Comparison of ENCODE assay signal across 8 cellular contexts in genomic region chr1:1014896-1015681, GRCh38. TPM values are rescaled to one million over a fixed set of nuclear protein-coding genes. Genes with fewer than 3 reads are reported as not detected.
DNase-seq lines count a peak whose midpoint lies in the region; ATAC-seq, FAIRE-seq and TF ChIP-seq lines count a peak whose summit lies in the region.

No MANE protein-coding gene starts in this region.

- ATAC-seq in GM21576 (IDR thresholded peaks at IDR 0.05; ENCODE audit: unreplicated experiment): no peak

- H3K36me3 ChIP-seq in keratinocyte (ENCODE audit: control insufficient read depth in 2 of 2, extremely low read depth in 1 of 2, insufficient read depth in 2 of 2, low read length in 2 of 2): no peaks in the 10 kb centered on the region

- in situ Hi-C loops in ACHN (cut with HindIII; ENCODE audit: low pct_ligation_motif_present, low pct_unique_long_range_greater_than_20kb, low sequenced_read_pairs): no loop called here

- no peak overlapping the region for H3K27ac ChIP-seq in keratinocyte (ENCODE audit: control insufficient read depth, insufficient read depth, low read length)

- peak; percentile 49 for TF ChIP-seq CTCF in GM12864 (IDR thresholded peaks at IDR 0.05; ENCODE audit: low read depth, low read length, missing control alignments)
- TF ChIP-seq CTCF in WI38 (IDR thresholded peaks at IDR 0.05; ENCODE audit: low read depth, low read length): peak; percentile 37
- TF ChIP-seq CTCF in keratinocyte (optimal IDR thresholded peaks at IDR 0.05 in 1 of 3, IDR thresholded peaks at IDR 0.05 in 1 of 3, conservative IDR thresholded peaks at IDR 0.05 in 1 of 3; ENCODE audit: extremely low read depth in 1 of 3, insufficient read depth in 2 of 3, low read length in 3 of 3): peak in 2 of 3 experiments; percentile 23 to 70

- H3K4me3 ChIP-seq in GM12864 (ENCODE audit: low read depth, low read length): peak overlapping the region; percentile 100
- peak overlapping the region; percentile 81 for H3K4me3 ChIP-seq in WI38 (ENCODE audit: low read depth, low read length)
- H3K4me3 ChIP-seq in keratinocyte (ENCODE audit: control insufficient read depth in 2 of 3, extremely low read depth in 1 of 3, insufficient read depth in 2 of 3, low read depth in 1 of 3, low read length in 3 of 3): peak overlapping the region in 1 of 3 experiments; percentile 66

- no peak overlapping the region for H3K4me2 ChIP-seq in keratinocyte (ENCODE audit: control insufficient read depth, extremely low read depth, insufficient read depth, low read depth, low read length)

- H3K27me3 ChIP-seq in keratinocyte (ENCODE audit: control insufficient read depth, extremely low read depth, insufficient read depth, low read length): no peaks in the 10 kb centered on the region

- H3K4me1 ChIP-seq in keratinocyte (ENCODE audit: control insufficient read depth, extremely low read depth, insufficient read depth, low read length): peaks cover 12% of the 10 kb centered on the region

- FAIRE-seq in keratinocyte (lab: Jason Lieb, UNC): no peak

- no peaks in the 10 kb centered on the region for H3K9me3 ChIP-seq in keratinocyte (ENCODE audit: control insufficient read depth, low read depth, low read length)

- H3K9me1 ChIP-seq in keratinocyte (ENCODE audit: control insufficient read depth, extremely low read depth, insufficient read depth, low read length): no peaks in the 10 kb centered on the region

- H2AFZ ChIP-seq in keratinocyte (ENCODE audit: control insufficient read depth, low read length): no peak overlapping the region

- H4K20me1 ChIP-seq in keratinocyte (ENCODE audit: control insufficient read depth, extremely low read depth, insufficient read depth, low read length): no peaks in the 10 kb centered on the region

- DNase-seq in ACHN (peak; percentile 40), GM12864 (ENCODE audit: low read depth) (no peak), keratinocyte (ENCODE audit: low read depth, low spot score) (no peak), iPS-NIHi11 (ENCODE audit: low spot score) (no peak), NCI-H2081 treated with DMSO at 0.1 percent for 48 hours (lab: John Stamatoyannopoulos, UW) (no peak), NCI-H526 treated with DMSO at 0.1 percent for 48 hours (lab: John Stamatoyannopoulos, UW) (no peak)

- dilution Hi-C loops in keratinocyte (cut with MboI; ENCODE audit: extremely low pct_ligation_motif_present, low sequenced_read_pairs): no loop called here

- peaks cover 9% of the 10 kb centered on the region for H3K79me2 ChIP-seq in keratinocyte (ENCODE audit: control insufficient read depth, insufficient read depth, low read length)

- no peak overlapping the region for H3K9ac ChIP-seq in keratinocyte (ENCODE audit: control insufficient read depth, extremely low read depth, insufficient read depth, low read length)

RNA-seq across cellular contexts. Expression of gene ISG15, which starts 1.8 kb away (rescaled TPM):
- 222 to 711 TPM (median 246 TPM) in 3 replicates for polyA plus RNA-seq in keratinocyte
- polyA plus RNA-seq in keratinocyte (2011; ENCODE audit: low read depth): 26.1 TPM
- 145 and 468 TPM in 2 replicates for polyA plus RNA-seq in keratinocyte (2011; cell fraction: cytosol; rRNA removed)
- polyA plus RNA-seq in keratinocyte (2011; cell fraction: nucleus; rRNA removed): 104 and 161 TPM in 2 replicates
- polyA plus RNA-seq in keratinocyte (2012; ENCODE audit: low replicate concordance): 16.6 and 445 TPM in 2 replicates
- 93.8 to 242 TPM (median 129 TPM) in 3 replicates for polyA minus RNA-seq in keratinocyte
- polyA minus RNA-seq in keratinocyte (2011; cell fraction: cytosol; rRNA and poly(A)+ RNA removed): 327 TPM
- polyA minus RNA-seq in keratinocyte (2011; cell fraction: nucleus; rRNA and poly(A)+ RNA removed): 62.5 and 82.8 TPM in 2 replicates

RNA-seq across cellular contexts. Expression of gene AGRN, which starts 4.8 kb away (rescaled TPM):
- polyA plus RNA-seq in keratinocyte: 72.4 to 128 TPM (median 115 TPM) in 3 replicates
- 39.1 TPM for polyA plus RNA-seq in keratinocyte (2011; ENCODE audit: low read depth)
- polyA plus RNA-seq in keratinocyte (2011; cell fraction: cytosol; rRNA removed): 16.3 and 42.4 TPM in 2 replicates
- polyA plus RNA-seq in keratinocyte (2011; cell fraction: nucleus; rRNA removed): 502 and 631 TPM in 2 replicates
- 81.1 and 250 TPM in 2 replicates for polyA plus RNA-seq in keratinocyte (2012; ENCODE audit: low replicate concordance)
- polyA minus RNA-seq in keratinocyte: 138 to 307 TPM (median 166 TPM) in 3 replicates
- 279 TPM for polyA minus RNA-seq in keratinocyte (2011; cell fraction: cytosol; rRNA and poly(A)+ RNA removed)
- polyA minus RNA-seq in keratinocyte (2011; cell fraction: nucleus; rRNA and poly(A)+ RNA removed): 641 and 796 TPM in 2 replicates

RNA-seq across cellular contexts. Expression of gene HES4, which starts 15.2 kb away (rescaled TPM):
- polyA plus RNA-seq in keratinocyte: 3.0 to 14.7 TPM (median 3.1 TPM) in 3 replicates
- polyA plus RNA-seq in keratinocyte (2011; ENCODE audit: low read depth): 9.0 TPM
- polyA plus RNA-seq in keratinocyte (2011; cell fraction: cytosol; rRNA removed): 4.3 and 19.7 TPM in 2 replicates
- 35.8 and 69.8 TPM in 2 replicates for polyA plus RNA-seq in keratinocyte (2011; cell fraction: nucleus; rRNA removed)
- polyA plus RNA-seq in keratinocyte (2012; ENCODE audit: low replicate concordance): 4.7 and 19.6 TPM in 2 replicates
- polyA minus RNA-seq in keratinocyte: 0.35 to 0.79 TPM (median 0.76 TPM) in 3 replicates
- polyA minus RNA-seq in keratinocyte (2011; cell fraction: cytosol; rRNA and poly(A)+ RNA removed): 22.4 TPM
- 5.4 and 11.4 TPM in 2 replicates for polyA minus RNA-seq in keratinocyte (2011; cell fraction: nucleus; rRNA and poly(A)+ RNA removed)

RNA-seq across cellular contexts. Expression of gene PERM1, which starts 33.2 kb away (rescaled TPM):
- polyA plus RNA-seq in keratinocyte: not detected in 3 replicates
- not detected for polyA plus RNA-seq in keratinocyte (2011; ENCODE audit: low read depth)
- not detected in 2 replicates for polyA plus RNA-seq in keratinocyte (2011; cell fraction: cytosol; rRNA removed)
- not detected in 2 replicates for polyA plus RNA-seq in keratinocyte (2011; cell fraction: nucleus; rRNA removed)
- polyA plus RNA-seq in keratinocyte (2012; ENCODE audit: low replicate concordance): 6.3 and 8.5 TPM in 2 replicates
- polyA minus RNA-seq in keratinocyte: not detected in 3 replicates
- polyA minus RNA-seq in keratinocyte (2011; cell fraction: cytosol; rRNA and poly(A)+ RNA removed): not detected
- not detected in 2 replicates for polyA minus RNA-seq in keratinocyte (2011; cell fraction: nucleus; rRNA and poly(A)+ RNA removed)

RNA-seq across cellular contexts. Expression of gene PLEKHN1, which starts 48.8 kb away (rescaled TPM):
- 2.5 to 4.9 TPM (median 3.8 TPM) in 3 replicates for polyA plus RNA-seq in keratinocyte
- polyA plus RNA-seq in keratinocyte (2011; ENCODE audit: low read depth): 4.0 TPM
- 1.4 and 4.6 TPM in 2 replicates for polyA plus RNA-seq in keratinocyte (2011; cell fraction: cytosol; rRNA removed)
- 14.0 and 25.9 TPM in 2 replicates for polyA plus RNA-seq in keratinocyte (2011; cell fraction: nucleus; rRNA removed)
- 10.0 and 12.7 TPM in 2 replicates for polyA plus RNA-seq in keratinocyte (2012; ENCODE audit: low replicate concordance)
- 2.1 to 7.9 TPM (median 2.2 TPM) in 3 replicates for polyA minus RNA-seq in keratinocyte
- polyA minus RNA-seq in keratinocyte (2011; cell fraction: cytosol; rRNA and poly(A)+ RNA removed): 5.8 TPM
- polyA minus RNA-seq in keratinocyte (2011; cell fraction: nucleus; rRNA and poly(A)+ RNA removed): 9.8 and 12.5 TPM in 2 replicates
